7 cellular contexts compared by ENCODE assay signal in genomic region chr17:78993241-78993956, GRCh38.
DNase-seq lines count a peak whose midpoint lies in the region; ATAC-seq and TF ChIP-seq lines count a peak whose summit lies in the region.

No MANE protein-coding gene starts in this region.

- H3K79me2 ChIP-seq in OCI-LY1 (ENCODE audit: insufficient read depth, low read length), result no peaks in the 10 kb centered on the region

- H3K9me2 ChIP-seq in OCI-LY1 (ENCODE audit: low read depth, low read length), result no peaks in the 10 kb centered on the region

- no peak overlapping the region for H2AFZ ChIP-seq in OCI-LY1 (ENCODE audit: low read length)

- no peaks in the 10 kb centered on the region for H3F3A ChIP-seq in OCI-LY1 (ENCODE audit: insufficient read depth, low read length)

- H3K4me1 ChIP-seq in OCI-LY1 (ENCODE audit: insufficient read depth, low read length, severe bottlenecking), result no peaks in the 10 kb centered on the region

- peaks cover 67% of the 10 kb centered on the region for H3K36me3 ChIP-seq in OCI-LY1 (ENCODE audit: insufficient read depth, low read length)

- no peak overlapping the region for H3K9ac ChIP-seq in OCI-LY1 (ENCODE audit: low read length)

- intact Hi-C loops in posterior cingulate gyrus (cut with DNase I), result no loop called here

- H3K9me3 ChIP-seq in OCI-LY1 (ENCODE audit: low read length), result no peaks in the 10 kb centered on the region

- TF ChIP-seq CTCF in GM12873 (IDR thresholded peaks at IDR 0.05; ENCODE audit: insufficient read depth, low read depth, low read length, missing control alignments), result peak; percentile 81
- TF ChIP-seq CTCF in OCI-LY1 (IDR thresholded peaks at IDR 0.05; ENCODE audit: low read length), result peak; percentile 76

- H3K4me3 ChIP-seq in OCI-LY1 (ENCODE audit: low read depth, low read length, poor library complexity, severe bottlenecking), result no peak overlapping the region

- H3K4me2 ChIP-seq in OCI-LY1 (ENCODE audit: low read length), result no peak overlapping the region

- H4K20me1 ChIP-seq in OCI-LY1 (ENCODE audit: insufficient read depth, low read length), result no peaks in the 10 kb centered on the region

- no peaks in the 10 kb centered on the region for H3K27me3 ChIP-seq in OCI-LY1 (ENCODE audit: insufficient read depth, low read length)

- H3K27ac ChIP-seq in OCI-LY1 (ENCODE audit: low read depth, low read length, poor library complexity, severe bottlenecking), result no peak overlapping the region

- peak; percentile 27 for DNase-seq in activated effector memory CD4-positive, alpha-beta T cell treated with Interleukin-2 at 50 U/mL for 16 hours
- DNase-seq in germinal center (ENCODE audit: low spot score) (peak; percentile 51), posterior cingulate gyrus (peak in 8 of 10 donors; percentile 55 to 92 (median 72)), NCI-H2107 (lab: John Stamatoyannopoulos, UW) (no peak)

- ATAC-seq in GM21360 (IDR thresholded peaks at IDR 0.05; ENCODE audit: unreplicated experiment), result no peak
